Comparison of ENCODE assay signal across 8 cellular contexts in genomic region chrX:15737188-15737956, GRCh38. TPM values are rescaled to one million over a fixed set of nuclear protein-coding genes. Genes with fewer than 3 reads are reported as not detected.
A peak's percentile ranks its signal among the peaks of the same experiment; 100 is the strongest.
DNase-seq lines count a peak whose midpoint lies in the region; ATAC-seq and TF ChIP-seq lines count a peak whose summit lies in the region.

No MANE protein-coding gene starts in this region.

- H3K9me3 ChIP-seq in neutrophil (no peaks in the 10 kb centered on the region), spleen (no peaks in the 10 kb centered on the region)

- H3K27me3 ChIP-seq in neutrophil (no peaks in the 10 kb centered on the region), spleen (replicated peaks in 1 of 7) (no peaks in the 10 kb centered on the region)

- WGBS in spleen, 5 donors, result 8 to 24% (median 19%) methylated on average over 14 of the region's 14 CpGs

- peaks cover 8% of the 10 kb centered on the region for H3K36me3 Mint-ChIP-seq in dendritic cell treated with granulocyte-macrophage colony-stimulating factor and Interleukin-4, amounts not matched to agents 40 ng/mL and 50 ng/mL, for 4 days (ENCODE audit: low read depth)

- TF ChIP-seq CTCF in GM12864 (IDR thresholded peaks at IDR 0.05; ENCODE audit: low read depth, low read length, missing control alignments), result no peak
- no peak for TF ChIP-seq CTCF in LNCaP clone FGC (IDR thresholded peaks at IDR 0.05; ENCODE audit: control insufficient read depth, extremely low read depth, insufficient read depth)
- no peak for TF ChIP-seq CTCF in neutrophil (IDR thresholded peaks at IDR 0.05)
- TF ChIP-seq CTCF in spleen (IDR thresholded peaks at IDR 0.05 in 8 of 11, conservative IDR thresholded peaks at IDR 0.05 in 3 of 11), result no peak

- H3K27ac ChIP-seq in neutrophil, result peak overlapping the region; percentile 36
- H3K27ac ChIP-seq in spleen, result peak overlapping the region in 4 of 8 donors; percentile 38 to 87 (median 63)

- no peak for DNase-seq in GM12864 (ENCODE audit: low read depth)
- DNase-seq in LNCaP clone FGC (ENCODE audit: low read depth), result no peak
- no peak for DNase-seq in spleen
- no peak for DNase-seq in KG1 (lab: John Stamatoyannopoulos, UW)

- H3K4me1 Mint-ChIP-seq in dendritic cell treated with granulocyte-macrophage colony-stimulating factor and Interleukin-4, amounts not matched to agents 40 ng/mL and 50 ng/mL, for 4 days (ENCODE audit: low read depth), result peaks cover 18% of the 10 kb centered on the region

- peak overlapping the region; percentile 82 for H3K27ac Mint-ChIP-seq in dendritic cell treated with granulocyte-macrophage colony-stimulating factor and Interleukin-4, amounts not matched to agents 40 ng/mL and 50 ng/mL, for 4 days

- H3K4me1 ChIP-seq in neutrophil (ENCODE audit: control insufficient read depth in 1 of 2, insufficient read depth in 1 of 2, low read depth in 1 of 2, low read length in 1 of 2) (peaks cover 9 to 12% of the 10 kb centered on the region in 2 experiments), spleen (peaks cover 0 to 25% (median 17%) of the 10 kb centered on the region in 6 donors)

- intact Hi-C loops in dendritic cell treated with granulocyte-macrophage colony-stimulating factor and Interleukin-4, amounts not matched to agents 40 ng/mL and 50 ng/mL, for 4 days (cut with micrococcal nuclease), result loop anchor here (5.0 to 10.0 kb wide), 2 partner anchors 47 to 50 kb away; no protein-coding TSS in a partner anchor
- intact Hi-C loops in spleen (cut with DNase I; ENCODE audit: low total_unique reads), result no loop called here

- H3K4me3 Mint-ChIP-seq in dendritic cell treated with granulocyte-macrophage colony-stimulating factor and Interleukin-4, amounts not matched to agents 40 ng/mL and 50 ng/mL, for 4 days, result peak overlapping the region; percentile 87

- H3K4me3 ChIP-seq in GM12864 (ENCODE audit: low read depth, low read length) (peak overlapping the region; percentile 37), LNCaP clone FGC (ENCODE audit: low read depth, low read length) (peak overlapping the region; percentile 38), neutrophil (ENCODE audit: low read depth in 1 of 2, low read length in 1 of 2) (peak overlapping the region; percentile 64 to 65), spleen (peak overlapping the region in 4 of 8 donors; percentile 48 to 82 (median 51))

- H3K9me3 Mint-ChIP-seq in dendritic cell treated with granulocyte-macrophage colony-stimulating factor and Interleukin-4, amounts not matched to agents 40 ng/mL and 50 ng/mL, for 4 days, result no peaks in the 10 kb centered on the region

- no peaks in the 10 kb centered on the region for H3K36me3 ChIP-seq in neutrophil
- no peaks in the 10 kb centered on the region for H3K36me3 ChIP-seq in spleen

- ATAC-seq in HG03342 (IDR thresholded peaks at IDR 0.05; ENCODE audit: unreplicated experiment) (no peak), GM19328 (IDR thresholded peaks at IDR 0.05; ENCODE audit: unreplicated experiment) (no peak)

- H3K27me3 Mint-ChIP-seq in dendritic cell treated with granulocyte-macrophage colony-stimulating factor and Interleukin-4, amounts not matched to agents 40 ng/mL and 50 ng/mL, for 4 days, result no peaks in the 10 kb centered on the region

- TF ChIP-seq POLR2A in spleen (IDR thresholded peaks at IDR 0.05), result no peak

RNA-seq across cellular contexts. Expression of gene CA5B, which starts 0.7 kb away (rescaled TPM):
- 10 to 100 TPM; 15.1 to 24.1 (median 19.1) TPM for total RNA-seq in spleen
- polyA plus RNA-seq in spleen, result 1 to 10 TPM; 1.4 to 1.9 (median 1.8) TPM

RNA-seq across cellular contexts. Expression of gene ZRSR2, which starts 52.9 kb away (rescaled TPM):
- 10 to 100 TPM in 6 of 7 donors, 1 to 10 TPM in 1; 8.3 to 27.9 (median 19.0) TPM for total RNA-seq in spleen
- polyA plus RNA-seq in spleen, result 10 to 100 TPM; 19.7 to 65.1 (median 26.4) TPM
